ENCODE assay signal across 9 cellular contexts in the genomic region with DNA sequence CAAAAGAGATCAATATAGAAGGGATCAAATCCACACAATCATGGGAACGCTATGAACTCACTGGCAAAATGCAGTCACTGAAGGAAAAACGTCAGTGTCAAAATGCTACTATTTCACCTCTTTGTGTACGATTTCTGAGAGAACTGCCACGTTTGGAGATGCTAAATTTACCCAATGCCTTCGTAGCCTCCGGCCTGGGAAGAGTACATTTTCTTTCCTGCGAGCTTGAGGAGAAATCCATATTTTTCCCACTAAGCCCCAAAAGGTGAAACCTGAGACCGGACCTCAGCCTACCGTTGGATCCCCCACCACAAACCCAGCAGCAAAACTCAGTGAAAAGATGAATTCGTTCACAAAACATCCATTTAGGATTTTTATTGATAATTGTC.
DNase-seq lines count a peak whose midpoint lies in the region; ATAC-seq and TF ChIP-seq lines count a peak whose summit lies in the region.
"Had no signal": no experiment of that assay in that cellular context is flagged by ENCODE, and none has a peak within 500 bp of the region (broad histone marks: within the 10 kb centered on the region; RNA-seq: fewer than 3 reads in every experiment).

No MANE protein-coding gene starts in this region.

- H3K9me3 ChIP-seq in iPS-18a (ENCODE audit: control insufficient read depth, low read depth, low read length) = no peaks in the 10 kb centered on the region
- no peaks in the 10 kb centered on the region for H3K9me3 ChIP-seq in tibial artery
- H3K9me3 ChIP-seq: mucosa of descending colon had no signal

- TF ChIP-seq CTCF in activated CD8-positive, alpha-beta T cell treated with anti-CD3 and anti-CD28 coated beads for 36 hours (IDR thresholded peaks at IDR 0.05) = no peak
- no peak for TF ChIP-seq CTCF in tibial artery (IDR thresholded peaks at IDR 0.05)
- TF ChIP-seq CTCF in lower leg skin (IDR thresholded peaks at IDR 0.05) = no peak

- peaks cover 15% of the 10 kb centered on the region for H3K4me1 Mint-ChIP-seq in activated T-cell treated with anti-CD3 and anti-CD28 coated beads, Interleukin-2, amount 50 U/mL, for 4 hours (ENCODE audit: low read depth)
- peaks cover 11% of the 10 kb centered on the region for H3K4me1 Mint-ChIP-seq in activated CD8-positive, alpha-beta T cell treated with anti-CD3 and anti-CD28 coated beads for 36 hours (ENCODE audit: low read depth)

- POLR2A ChIA-PET in activated CD8-positive, alpha-beta T cell treated with anti-CD3 and anti-CD28 coated beads for 36 hours (lab: Charles Lee) = no interaction called here

- H3K27me3 Mint-ChIP-seq in activated T-cell treated with anti-CD3 and anti-CD28 coated beads, Interleukin-2, amount 50 U/mL, for 4 hours (ENCODE audit: low read depth) = peaks cover 68% of the 10 kb centered on the region
- H3K27me3 Mint-ChIP-seq in activated CD8-positive, alpha-beta T cell treated with anti-CD3 and anti-CD28 coated beads for 36 hours = peaks cover 56% of the 10 kb centered on the region

- intact Hi-C loops in activated CD8-positive, alpha-beta T cell treated with anti-CD3 and anti-CD28 coated beads for 36 hours (cut with micrococcal nuclease) = no loop called here
- intact Hi-C loops in tibial artery (cut with DNase I; ENCODE audit: low total_unique reads) = no loop called here
- intact Hi-C loops in lower leg skin (cut with DNase I; ENCODE audit: low total_unique reads) = no loop called here

- DNase-seq in activated T-cell treated with anti-CD3 and anti-CD28 coated beads, Interleukin-2, amount 50 U/mL, for 4 hours = no peak
- DNase-seq in activated T-cell treated with anti-CD3 and anti-CD28 coated beads, Interleukin-2, amount 50 U/mL, for 48 hours = no peak
- no peak for DNase-seq in activated CD8-positive, alpha-beta T cell treated with anti-CD3 and anti-CD28 coated beads for 36 hours
- no peak for DNase-seq in tibial artery
- DNase-seq in NCI-H1436 (lab: John Stamatoyannopoulos, UW) = no peak
- no peak for DNase-seq in activated CD4-positive, CD25-positive, alpha-beta regulatory T cell treated with anti-CD3 and anti-CD28 coated beads, Interleukin-2, amount 50 U/mL, for 72 hours
- DNase-seq in lower leg skin (ENCODE audit: low spot score in 2 of 2) = no peak

- H3K4me1 ChIP-seq in iPS-18a (ENCODE audit: control insufficient read depth, low read depth, low read length) = no peaks in the 10 kb centered on the region
- peaks cover 0 to 16% (median 4%) of the 10 kb centered on the region in 4 donors for H3K4me1 ChIP-seq in tibial artery

- H3K27me3 ChIP-seq in iPS-18a (ENCODE audit: control insufficient read depth, insufficient read depth, low read length) (no peaks in the 10 kb centered on the region), tibial artery (peaks cover 0 to 17% of the 10 kb centered on the region in 2 donors)

- H3K4me3 Mint-ChIP-seq in activated T-cell treated with anti-CD3 and anti-CD28 coated beads, Interleukin-2, amount 50 U/mL, for 4 hours = peak overlapping the region; percentile 61
- peak overlapping the region; percentile 69 for H3K4me3 Mint-ChIP-seq in activated CD8-positive, alpha-beta T cell treated with anti-CD3 and anti-CD28 coated beads for 36 hours

- no peaks in the 10 kb centered on the region for H3K36me3 Mint-ChIP-seq in activated T-cell treated with anti-CD3 and anti-CD28 coated beads, Interleukin-2, amount 50 U/mL, for 4 hours (ENCODE audit: insufficient read depth)
- H3K36me3 Mint-ChIP-seq in activated CD8-positive, alpha-beta T cell treated with anti-CD3 and anti-CD28 coated beads for 36 hours (ENCODE audit: low read depth) = peaks cover 4% of the 10 kb centered on the region

- H3K9ac ChIP-seq in iPS-18a (ENCODE audit: low read length) = no peak overlapping the region

- H3K9me3 Mint-ChIP-seq in activated T-cell treated with anti-CD3 and anti-CD28 coated beads, Interleukin-2, amount 50 U/mL, for 4 hours = no peaks in the 10 kb centered on the region
- H3K9me3 Mint-ChIP-seq in activated CD8-positive, alpha-beta T cell treated with anti-CD3 and anti-CD28 coated beads for 36 hours = peaks cover 4% of the 10 kb centered on the region

- H3K36me3 ChIP-seq in iPS-18a (ENCODE audit: control insufficient read depth, low read depth, low read length) = no peaks in the 10 kb centered on the region
- H3K36me3 ChIP-seq in tibial artery = no peaks in the 10 kb centered on the region

- CTCF ChIA-PET in activated CD8-positive, alpha-beta T cell treated with anti-CD3 and anti-CD28 coated beads for 36 hours (lab: Charles Lee) = interaction anchor here (1.6 kb wide), 1 partner anchor 9 kb away, joined by 7 read pairs; no protein-coding TSS in a partner anchor

- H3K27ac Mint-ChIP-seq in activated CD8-positive, alpha-beta T cell treated with anti-CD3 and anti-CD28 coated beads for 36 hours = no peak overlapping the region

- ATAC-seq in activated T-cell treated with anti-CD3 and anti-CD28 coated beads, Interleukin-2, amount 50 U/mL, for 4 hours = no peak
- no peak for ATAC-seq in activated CD8-positive, alpha-beta T cell treated with anti-CD3 and anti-CD28 coated beads for 36 hours
- ATAC-seq: mucosa of descending colon had no signal

- H3K4me3 ChIP-seq in iPS-18a (ENCODE audit: low read length) (peak overlapping the region; percentile 96), tibial artery (peak overlapping the region; percentile 41 to 48), lower leg skin (ENCODE audit: low read depth, poor library complexity, severe bottlenecking) (no peak overlapping the region)
- H3K4me3 ChIP-seq: mucosa of descending colon had no signal

- H3K27ac ChIP-seq in iPS-18a (ENCODE audit: low read length) (no peak overlapping the region), tibial artery (no peak overlapping the region)

- no peak for TF ChIP-seq POLR2A in lower leg skin (IDR thresholded peaks at IDR 0.05)

- WGBS in lower leg skin, 2 donors = 2% methylated on average over 10 of the region's 10 CpGs
